ENCODE assay signal across 8 cellular contexts in the genomic region with DNA sequence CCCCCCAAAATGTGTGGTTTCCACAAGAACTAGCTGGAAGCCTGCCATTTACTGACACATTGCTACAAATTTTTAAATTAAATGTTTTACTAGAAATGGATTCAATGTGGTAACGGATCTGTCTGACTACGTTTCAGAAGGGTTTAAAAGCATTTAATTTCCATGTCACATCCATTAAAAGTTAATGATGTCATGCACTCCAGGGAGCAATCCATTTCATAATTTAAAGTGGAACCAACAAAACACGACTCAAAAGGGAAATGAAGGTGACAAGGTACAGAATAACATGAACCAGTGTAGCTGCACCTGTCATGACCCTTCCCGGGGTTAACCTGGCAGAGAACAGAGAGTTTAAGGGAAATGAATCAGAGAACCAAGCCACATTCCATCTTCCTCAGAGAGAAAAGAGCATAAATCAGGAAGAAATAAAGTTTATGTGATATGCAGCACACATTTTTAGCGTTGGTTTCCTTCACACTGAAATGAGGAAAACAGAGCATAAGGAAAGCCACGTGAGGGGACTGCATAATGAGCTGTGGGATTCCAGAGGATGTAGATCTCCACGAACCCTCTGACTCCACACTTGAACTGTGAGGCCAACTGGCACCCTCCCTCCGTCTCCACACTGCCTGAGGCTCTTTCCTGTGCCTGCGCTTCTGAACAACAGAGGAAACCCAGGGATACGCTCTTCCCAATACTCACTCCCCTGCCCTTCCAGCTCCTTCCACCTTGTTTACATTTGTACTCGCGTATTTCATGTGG.
DNase-seq lines count a peak whose midpoint lies in the region.

No MANE protein-coding gene starts in this region.

- H3K9ac ChIP-seq in GM23248, result 0 out of 2 replicates have a peak overlapping the region, but pooled peaks have one; percentile 19

- no peaks in the 10 kb centered on the region for H3K79me2 ChIP-seq in GM23248 (ENCODE audit: insufficient read depth)

- H3K27ac ChIP-seq in GM23248, result no peak overlapping the region

- WGBS in GM23248 (ENCODE audit: low coverage in 1 of 2, low lambda C conversion rate in 2 of 2, missing lambda C conversion rate in 2 of 2), 2 experiments, result 13 to 17% methylated on average over 12 of the region's 12 CpGs

- peak overlapping the region; percentile 52 for H3K4me3 ChIP-seq in GM23248

- no peaks in the 10 kb centered on the region for H3F3A ChIP-seq in GM23248 (ENCODE audit: insufficient read depth)

- H3K4me3 Mint-ChIP-seq in activated CD4-positive, alpha-beta memory T cell treated with anti-CD3 and anti-CD28 coated beads, Interleukin-2, amount 10 ng/mL, durations not matched to agents 7 days and 5 days, result no peak overlapping the region

- H3K9me2 ChIP-seq in GM23248 (ENCODE audit: insufficient read depth), result no peaks in the 10 kb centered on the region

- peaks cover 3% of the 10 kb centered on the region for H3K4me1 Mint-ChIP-seq in activated CD4-positive, alpha-beta memory T cell treated with anti-CD3 and anti-CD28 coated beads, Interleukin-2, amount 10 ng/mL, durations not matched to agents 7 days and 5 days

- in situ Hi-C loops in GM23248 (cut with MboI), result no loop called here

- H3K27me3 ChIP-seq in GM23248 (replicated peaks; ENCODE audit: insufficient read depth), result no peaks in the 10 kb centered on the region

- peak; percentile 67 for DNase-seq in GM23248
- peak; percentile 33 for DNase-seq in NCI-H748 treated with DMSO at 0.1 percent for 48 hours (lab: John Stamatoyannopoulos, UW)
- DNase-seq in foreskin melanocyte, result peak; percentile 57
- peak; percentile 82 for DNase-seq in posterior vena cava (ENCODE audit: low spot score)
- no peak for DNase-seq in activated CD4-positive, alpha-beta memory T cell treated with anti-CD3 and anti-CD28 coated beads, Interleukin-2, amount 10 ng/mL, durations not matched to agents 7 days and 5 days
- no peak for DNase-seq in NCI-H1436 (lab: John Stamatoyannopoulos, UW)
- DNase-seq in middle frontal gyrus (ENCODE audit: extremely low spot score, low spot score), result no peak
- no peak for DNase-seq in NCI-H187 treated with DMSO at 0.1 percent for 48 hours (lab: John Stamatoyannopoulos, UW)

- peak overlapping the region; percentile 88 for H3K4me2 ChIP-seq in GM23248 (ENCODE audit: unreplicated experiment)

- no peaks in the 10 kb centered on the region for H3K36me3 ChIP-seq in GM23248 (ENCODE audit: low read depth)

- peaks cover 7% of the 10 kb centered on the region for H3K4me1 ChIP-seq in GM23248 (ENCODE audit: insufficient read depth)

- H3K36me3 Mint-ChIP-seq in activated CD4-positive, alpha-beta memory T cell treated with anti-CD3 and anti-CD28 coated beads, Interleukin-2, amount 10 ng/mL, durations not matched to agents 7 days and 5 days (ENCODE audit: low read depth), result peaks cover 4% of the 10 kb centered on the region

- no peak overlapping the region for H3K27ac Mint-ChIP-seq in activated CD4-positive, alpha-beta memory T cell treated with anti-CD3 and anti-CD28 coated beads, Interleukin-2, amount 10 ng/mL, durations not matched to agents 7 days and 5 days

- peak overlapping the region; percentile 70 for H2AFZ ChIP-seq in GM23248

- CTCF ChIA-PET in activated CD4-positive, alpha-beta memory T cell treated with anti-CD3 and anti-CD28 coated beads, Interleukin-2, amount 10 ng/mL, durations not matched to agents 7 days and 5 days (lab: Charles Lee), result no interaction called here

- no peaks in the 10 kb centered on the region for H3K9me3 ChIP-seq in GM23248 (ENCODE audit: low read depth)

- intact Hi-C loops in posterior vena cava (cut with DNase I), result no loop called here

- peaks cover 31% of the 10 kb centered on the region for H3K27me3 Mint-ChIP-seq in activated CD4-positive, alpha-beta memory T cell treated with anti-CD3 and anti-CD28 coated beads, Interleukin-2, amount 10 ng/mL, durations not matched to agents 7 days and 5 days

- POLR2A ChIA-PET in activated CD4-positive, alpha-beta memory T cell treated with anti-CD3 and anti-CD28 coated beads, Interleukin-2, amount 10 ng/mL, durations not matched to agents 7 days and 5 days (lab: Charles Lee), result no interaction called here

- no peaks in the 10 kb centered on the region for H4K20me1 ChIP-seq in GM23248 (ENCODE audit: insufficient read depth)

- H3K9me3 Mint-ChIP-seq in activated CD4-positive, alpha-beta memory T cell treated with anti-CD3 and anti-CD28 coated beads, Interleukin-2, amount 10 ng/mL, durations not matched to agents 7 days and 5 days, result no peaks in the 10 kb centered on the region

Comparison
In these comparisons a context has a peak if more than half of its experiments do, and no peak if none do; other contexts are left out.
1. DNase-seq: peak in GM23248 (single experiment), NCI-H748 treated with DMSO at 0.1 percent for 48 hours (single experiment), foreskin melanocyte (single experiment) and posterior vena cava (single experiment); none in activated CD4-positive, alpha-beta memory T cell treated with anti-CD3 and anti-CD28 coated beads, Interleukin-2, amount 10 ng/mL, durations not matched to agents 7 days and 5 days (single experiment), NCI-H1436 (single experiment), middle frontal gyrus (single experiment) and NCI-H187 treated with DMSO at 0.1 percent for 48 hours (single experiment).